In genomic region chr1:201309420-201309819, GRCh38 we compare ENCODE assay signal across 8 cellular contexts. TPM values are rescaled to one million over a fixed set of nuclear protein-coding genes. Genes with fewer than 3 reads are reported as not detected.
DNase-seq lines count a peak whose midpoint lies in the region; ATAC-seq, FAIRE-seq and TF ChIP-seq lines count a peak whose summit lies in the region.

No MANE protein-coding gene starts in this region.

- H3K9ac ChIP-seq in IMR-90 (ENCODE audit: low read depth, low read length) (no peak overlapping the region), OCI-LY3 (ENCODE audit: low read length) (no peak overlapping the region)

- H2BK20ac ChIP-seq in IMR-90 (ENCODE audit: low read depth, low read length): no peak overlapping the region

- H3K9me1 ChIP-seq in IMR-90 (ENCODE audit: insufficient read depth, low read length): no peaks in the 10 kb centered on the region

- WGBS in IMR-90 (ENCODE audit: extremely low coverage in 2 of 2, insufficient read length in 1 of 2), 2 experiments: no CpG with 5 or more reads among the region's 9 CpGs
- WGBS in esophagus muscularis mucosa: 15% methylated on average over 8 of the region's 9 CpGs

- H2AK9ac ChIP-seq in IMR-90 (replicated peaks; ENCODE audit: low read depth, low read length, poor library complexity): no peak overlapping the region

- no peak overlapping the region for H2AK5ac ChIP-seq in IMR-90 (ENCODE audit: low read depth, low read length)

- TF ChIP-seq CTCF in D721Med (IDR thresholded peaks at IDR 0.05; ENCODE audit: insufficient read depth, missing control alignments) (peak; percentile 56), IMR-90 (conservative IDR thresholded peaks at IDR 0.05; ENCODE audit: low read depth, low read length) (no peak), OCI-LY3 (IDR thresholded peaks at IDR 0.05; ENCODE audit: low read depth, low read length) (peak; percentile 58), esophagus muscularis mucosa (IDR thresholded peaks at IDR 0.05) (no peak)

- H3K4me3 ChIP-seq in IMR-90 (ENCODE audit: insufficient read depth, low read depth, low read length): no peak overlapping the region
- H3K4me3 ChIP-seq in OCI-LY3 (ENCODE audit: low read length): no peak overlapping the region
- H3K4me3 ChIP-seq in esophagus muscularis mucosa: no peak overlapping the region

- no peak for FAIRE-seq in D721Med (lab: Jason Lieb, UNC)

- peaks cover 89% of the 10 kb centered on the region for H3K27me3 ChIP-seq in IMR-90 (ENCODE audit: control insufficient read depth, insufficient read depth, low read length)
- H3K27me3 ChIP-seq in OCI-LY3 (ENCODE audit: low read depth, low read length): peaks cover 69% of the 10 kb centered on the region
- peaks cover 0 to 8% (median 0%) of the 10 kb centered on the region in 4 donors for H3K27me3 ChIP-seq in esophagus muscularis mucosa

- H3K4me1 ChIP-seq in IMR-90 (ENCODE audit: control insufficient read depth, insufficient read depth, low read length) (no peaks in the 10 kb centered on the region), OCI-LY3 (ENCODE audit: low read length) (no peaks in the 10 kb centered on the region), esophagus muscularis mucosa (peaks cover 27 to 44% (median 34%) of the 10 kb centered on the region in 4 donors)

- no peak overlapping the region for H2BK15ac ChIP-seq in IMR-90 (ENCODE audit: low read depth, low read length)

- H3K56ac ChIP-seq in IMR-90 (ENCODE audit: extremely low read depth, insufficient read depth, low read length): no peak overlapping the region

- no peaks in the 10 kb centered on the region for H3K79me2 ChIP-seq in OCI-LY3 (ENCODE audit: low read length)

- CTCF ChIA-PET in IMR-90 (lab: Yijun Ruan, JAX): no interaction called here

- H3K79me1 ChIP-seq in IMR-90 (ENCODE audit: low read depth in 1 of 2, low read length in 2 of 2): no peaks in the 10 kb centered on the region

- no peak for TF ChIP-seq POLR2A in IMR-90 (IDR thresholded peaks at IDR 0.05; ENCODE audit: low read depth, low read length)
- TF ChIP-seq POLR2A in esophagus muscularis mucosa (IDR thresholded peaks at IDR 0.05; ENCODE audit: low read depth): no peak

- peak; percentile 40; the same call in 1 of the 2 replicates for ATAC-seq in IMR-90 (ENCODE audit: low read depth)
- no peak for ATAC-seq in GM21367 (IDR thresholded peaks at IDR 0.05; ENCODE audit: unreplicated experiment)
- no peak for ATAC-seq in GM18907 (IDR thresholded peaks at IDR 0.05; ENCODE audit: unreplicated experiment)

- H3K14ac ChIP-seq in IMR-90 (replicated peaks; ENCODE audit: low read depth, low read length): no peak overlapping the region

- no peak overlapping the region for H4K91ac ChIP-seq in IMR-90 (ENCODE audit: insufficient read depth, low read depth, low read length)

- H2BK120ac ChIP-seq in IMR-90 (ENCODE audit: low read depth, low read length): no peak overlapping the region

- H4K20me1 ChIP-seq in IMR-90 (ENCODE audit: insufficient read depth, low read length): no peaks in the 10 kb centered on the region
- H4K20me1 ChIP-seq in OCI-LY3 (ENCODE audit: insufficient read depth, low read length): no peaks in the 10 kb centered on the region

- POLR2A ChIA-PET in IMR-90 (lab: Charles Lee; ENCODE audit: unreplicated experiment): no interaction called here

- H4K5ac ChIP-seq in IMR-90 (ENCODE audit: low read depth, low read length): no peak overlapping the region

- no peak overlapping the region for H3K18ac ChIP-seq in IMR-90 (ENCODE audit: low read depth, low read length)

- no peak overlapping the region for H2BK5ac ChIP-seq in IMR-90 (ENCODE audit: low read depth, low read length, poor library complexity, severe bottlenecking)

- H3K36me3 ChIP-seq in IMR-90 (ENCODE audit: control insufficient read depth, insufficient read depth, low read length): no peaks in the 10 kb centered on the region
- no peaks in the 10 kb centered on the region for H3K36me3 ChIP-seq in OCI-LY3 (replicated peaks; ENCODE audit: low read depth, low read length)
- no peaks in the 10 kb centered on the region for H3K36me3 ChIP-seq in esophagus muscularis mucosa

- H3K27ac ChIP-seq in IMR-90 (ENCODE audit: insufficient read depth, low read length) (no peak overlapping the region), OCI-LY3 (ENCODE audit: low read length) (no peak overlapping the region), esophagus muscularis mucosa (replicated peaks in 1 of 4) (peak overlapping the region in 3 of 4 donors; percentile 26 to 53 (median 38))

- intact Hi-C loops in IMR-90 (cut with micrococcal nuclease) (no loop called here), esophagus muscularis mucosa (cut with DNase I) (no loop called here)

- no peak overlapping the region for H4K8ac ChIP-seq in IMR-90 (ENCODE audit: low read depth in 2 of 2, low read length in 2 of 2)

- H3K23ac ChIP-seq in IMR-90 (ENCODE audit: low read depth, low read length): no peak overlapping the region

- no peak overlapping the region for H3K4ac ChIP-seq in IMR-90 (ENCODE audit: low read depth, low read length)

- H3K4me2 ChIP-seq in IMR-90 (ENCODE audit: low read depth, low read length) (no peak overlapping the region), OCI-LY3 (ENCODE audit: low read length) (no peak overlapping the region)

- in situ Hi-C loops in IMR-90 (cut with MboI; ENCODE audit: low sequenced_read_pairs) (no loop called here), G401 (cut with HindIII; ENCODE audit: low sequenced_read_pairs) (no loop called here)

- DNase-seq in D721Med (ENCODE audit: insufficient read length, low spot score): no peak
- DNase-seq in IMR-90: peak; percentile 12
- DNase-seq in esophagus muscularis mucosa (ENCODE audit: extremely low spot score): no peak
- peak; percentile 7 for DNase-seq in occipital lobe (lab: John Stamatoyannopoulos, UW)
- no peak for DNase-seq in G401 (ENCODE audit: low spot score)

- no TSS peak for BruUV-seq in IMR-90 (replicated peaks; lab: Mats Ljungman, UMichigan)

- H2AFZ ChIP-seq in IMR-90 (replicated peaks; ENCODE audit: low read length, poor library complexity): no peak overlapping the region
- no peak overlapping the region for H2AFZ ChIP-seq in OCI-LY3 (ENCODE audit: low read depth, low read length)

- TF ChIP-seq EP300 in esophagus muscularis mucosa (IDR thresholded peaks at IDR 0.05): no peak

- no peaks in the 10 kb centered on the region for H3K9me3 ChIP-seq in IMR-90 (ENCODE audit: control insufficient read depth, insufficient read depth, low read length)
- no peaks in the 10 kb centered on the region for H3K9me3 ChIP-seq in OCI-LY3 (ENCODE audit: insufficient read depth, low read length)
- no peaks in the 10 kb centered on the region for H3K9me3 ChIP-seq in esophagus muscularis mucosa

- no peak for TF ChIP-seq RAD21 in IMR-90 (IDR thresholded peaks at IDR 0.05; ENCODE audit: low read length)

- dilution Hi-C loops in IMR-90 (cut with HindIII; ENCODE audit: low sequenced_read_pairs, unreplicated experiment): no loop called here

TF ChIP-seq in IMR-90, 13 proteins besides CTCF, POLR2A, EP300 and RAD21:
- TF ChIP-seq RFX5 (IDR thresholded peaks at IDR 0.05; ENCODE audit: low read depth, low read length): no peak
- peak; percentile 89 for TF ChIP-seq BHLHE40 (IDR thresholded peaks at IDR 0.05; ENCODE audit: low read depth, low read length)

RNA-seq across cellular contexts. Expression of gene PKP1, which starts 26.1 kb away (rescaled TPM):
- total RNA-seq in IMR-90 (2012; rRNA removed) (under 0.01 and 0.18 TPM in 2 replicates), esophagus muscularis mucosa (1 to 10 TPM in 2 of 4 donors, under 1 TPM in 2; 0.50 to 1.9 (median 1.3) TPM), occipital lobe (0.16 TPM)
- 0.16 and 0.36 TPM in 2 replicates for polyA plus RNA-seq in IMR-90 (2012; rRNA removed)
- polyA plus RNA-seq in IMR-90 (2012; cell fraction: cytosol; rRNA removed): 0.16 and 0.26 TPM in 2 replicates
- polyA plus RNA-seq in IMR-90 (2012; cell fraction: nucleus; rRNA removed; ENCODE audit: low replicate concordance): 0.18 and 0.20 TPM in 2 replicates
- total RNA-seq in G401 (2014; rRNA removed; shearing (Covaris generic)): 0.06 TPM in 1 of 2 replicates, not detected in the other

Comparison
In these comparisons a context has a peak if more than half of its experiments do, and no peak if none do; other contexts are left out.
1. DNase-seq: peak in IMR-90 (single experiment) and occipital lobe (single experiment); none in D721Med (single experiment), esophagus muscularis mucosa (single experiment) and G401 (single experiment).
2. CTCF ChIP-seq: peak in D721Med (single experiment) and OCI-LY3 (single experiment); none in IMR-90 (single experiment) and esophagus muscularis mucosa (0 of 3).
3. H3K27ac ChIP-seq: peak in esophagus muscularis mucosa (3 of 4); none in IMR-90 (single experiment) and OCI-LY3 (single experiment).